In the genomic region with DNA sequence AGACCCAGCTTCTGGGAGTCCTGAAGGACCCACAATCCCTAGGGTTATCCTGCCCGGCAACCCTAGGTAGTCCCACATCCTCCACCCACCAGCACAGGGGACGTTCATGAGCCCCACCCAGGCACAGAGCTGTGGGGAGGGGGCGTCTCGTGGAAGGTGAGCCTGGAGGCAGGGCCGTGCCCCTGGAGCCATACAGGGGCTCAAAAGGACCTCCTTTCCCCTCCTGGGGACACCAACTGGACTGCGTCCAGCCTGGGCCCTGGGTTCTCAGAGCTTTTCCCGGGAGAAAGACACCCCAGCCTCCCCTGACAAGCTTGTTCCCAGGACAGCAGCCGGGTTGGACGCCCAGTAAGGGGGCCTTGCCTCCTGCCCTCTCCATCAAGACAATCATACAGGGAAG, we compare ENCODE assay signal across 17 cellular contexts.
DNase-seq lines count a peak whose midpoint lies in the region; ATAC-seq and TF ChIP-seq lines count a peak whose summit lies in the region.
"Had no signal": no experiment of that assay in that cellular context is flagged by ENCODE, and none has a peak within 500 bp of the region (broad histone marks: within the 10 kb centered on the region; RNA-seq: fewer than 3 reads in every experiment).

No MANE protein-coding gene starts in this region.

- no peak for TF ChIP-seq POLR2A in esophagus muscularis mucosa (IDR thresholded peaks at IDR 0.05; ENCODE audit: low read depth)

- H3K36me3 ChIP-seq in right atrium auricular region (no peaks in the 10 kb centered on the region), heart right ventricle (no peaks in the 10 kb centered on the region), WERI-Rb-1 (no peaks in the 10 kb centered on the region), esophagus muscularis mucosa (no peaks in the 10 kb centered on the region), upper lobe of right lung (no peaks in the 10 kb centered on the region)
- H3K36me3 ChIP-seq: BLaER1 treated with 17β-estradiol and CSF1 and Interleukin-3, amounts not matched to agents 10 nM and 100 nM had no signal

- WGBS in heart right ventricle, 2 donors, result 80 to 81% methylated on average over 9 of the region's 9 CpGs
- WGBS in esophagus muscularis mucosa, result 96% methylated on average over 4 of the region's 9 CpGs

- TF ChIP-seq CTCF in right atrium auricular region (IDR thresholded peaks at IDR 0.05), result no peak
- TF ChIP-seq CTCF in heart right ventricle (IDR thresholded peaks at IDR 0.05), result no peak
- no peak for TF ChIP-seq CTCF in WERI-Rb-1 (IDR thresholded peaks at IDR 0.05; ENCODE audit: low read depth, low read length)
- TF ChIP-seq CTCF in esophagus muscularis mucosa (IDR thresholded peaks at IDR 0.05), result no peak
- TF ChIP-seq CTCF in upper lobe of right lung (IDR thresholded peaks at IDR 0.05), result no peak

- H3K9me3 ChIP-seq in right atrium auricular region (peaks cover 0 to 30% of the 10 kb centered on the region in 2 donors), heart right ventricle (peaks cover 0 to 42% (median 35%) of the 10 kb centered on the region in 11 donors), WERI-Rb-1 (ENCODE audit: severe bottlenecking) (peaks cover 22% of the 10 kb centered on the region), esophagus muscularis mucosa (peaks cover 0 to 36% (median 25%) of the 10 kb centered on the region in 4 donors), upper lobe of right lung (peaks cover 9% of the 10 kb centered on the region)

- H3K27me3 ChIP-seq in right atrium auricular region (no peaks in the 10 kb centered on the region), heart right ventricle (peaks cover 0 to 26% (median 13%) of the 10 kb centered on the region in 7 donors), WERI-Rb-1 (ENCODE audit: insufficient read depth, low read depth, severe bottlenecking) (no peaks in the 10 kb centered on the region), esophagus muscularis mucosa (peaks cover 0 to 51% (median 2%) of the 10 kb centered on the region in 4 donors), upper lobe of right lung (peaks cover 10% of the 10 kb centered on the region)
- H3K27me3 ChIP-seq: BLaER1 treated with 17β-estradiol and CSF1 and Interleukin-3, amounts not matched to agents 10 nM and 100 nM had no signal

- intact Hi-C loops in heart right ventricle (cut with DNase I) (no loop called here), esophagus muscularis mucosa (cut with DNase I) (no loop called here), upper lobe of right lung (cut with DNase I) (no loop called here)

- H3K4me3 ChIP-seq in right atrium auricular region (no peak overlapping the region), heart right ventricle (no peak overlapping the region), WERI-Rb-1 (ENCODE audit: low read depth, low read length) (no peak overlapping the region), esophagus muscularis mucosa (no peak overlapping the region), upper lobe of right lung (no peak overlapping the region)
- H3K4me3 ChIP-seq: BLaER1 treated with 17β-estradiol and CSF1 and Interleukin-3, amounts not matched to agents 10 nM and 100 nM had no signal

- peak; percentile 30 for DNase-seq in right atrium auricular region (ENCODE audit: low spot score)
- no peak for DNase-seq in heart right ventricle
- DNase-seq in WERI-Rb-1, result no peak
- DNase-seq in esophagus muscularis mucosa (ENCODE audit: extremely low spot score), result peak; percentile 31
- DNase-seq in upper lobe of right lung, result peak; percentile 35
- no peak for DNase-seq in NCI-H345 treated with DMSO at 0.1 percent for 48 hours (lab: John Stamatoyannopoulos, UW; ENCODE audit: unreplicated experiment)
- DNase-seq in NCI-H2171 treated with DMSO at 0.1 percent for 48 hours (lab: John Stamatoyannopoulos, UW), result no peak
- DNase-seq in germinal center (ENCODE audit: low spot score), result no peak
- DNase-seq: ACHN; Calu3; CD4-positive, alpha-beta T cell; DMS79; EL; GDM1 had no signal

- no peak for ATAC-seq in heart right ventricle
- ATAC-seq in upper lobe of right lung, result no peak
- ATAC-seq: HCT116, HepG2 had no signal

- TF ChIP-seq EP300 in esophagus muscularis mucosa (IDR thresholded peaks at IDR 0.05), result no peak

- H3K27ac ChIP-seq in right atrium auricular region, result no peak overlapping the region
- H3K27ac ChIP-seq in heart right ventricle, result no peak overlapping the region
- H3K27ac ChIP-seq in WERI-Rb-1, result peak overlapping the region; percentile 30; the same call in 1 of the 2 replicates
- no peak overlapping the region for H3K27ac ChIP-seq in esophagus muscularis mucosa (replicated peaks in 1 of 4)
- H3K27ac ChIP-seq in upper lobe of right lung, result no peak overlapping the region
- H3K27ac ChIP-seq: BLaER1 treated with 17β-estradiol and CSF1 and Interleukin-3, amounts not matched to agents 10 nM and 100 nM had no signal

- H3K4me1 ChIP-seq in right atrium auricular region, result no peaks in the 10 kb centered on the region
- no peaks in the 10 kb centered on the region for H3K4me1 ChIP-seq in heart right ventricle
- H3K4me1 ChIP-seq in esophagus muscularis mucosa, result no peaks in the 10 kb centered on the region
- H3K4me1 ChIP-seq in upper lobe of right lung, result no peaks in the 10 kb centered on the region

Comparison
In these comparisons a context has a peak if more than half of its experiments do, and no peak if none do; other contexts are left out.
1. DNase-seq: peak in right atrium auricular region (single experiment), esophagus muscularis mucosa (single experiment) and upper lobe of right lung (single experiment); none in heart right ventricle (0 of 2), WERI-Rb-1 (single experiment), NCI-H345 treated with DMSO at 0.1 percent for 48 hours (single experiment), NCI-H2171 treated with DMSO at 0.1 percent for 48 hours (single experiment) and germinal center (single experiment).